ENCODE assay signal across 12 cellular contexts in genomic region chr1:225926551-225927113, GRCh38. TPM values are rescaled to one million over a fixed set of nuclear protein-coding genes. Genes with fewer than 3 reads are reported as not detected.
A peak's percentile ranks its signal among the peaks of the same experiment; 100 is the strongest.
DNase-seq lines count a peak whose midpoint lies in the region; ATAC-seq and TF ChIP-seq lines count a peak whose summit lies in the region.
"Had no signal": no experiment of that assay in that cellular context is flagged by ENCODE, and none has a peak within 500 bp of the region (broad histone marks: within the 10 kb centered on the region; RNA-seq: fewer than 3 reads in every experiment).

No MANE protein-coding gene starts in this region.

- H2AFZ ChIP-seq in OCI-LY7 (ENCODE audit: low read length), result peak overlapping the region; percentile 85

- TF ChIP-seq CTCF in heart left ventricle (IDR thresholded peaks at IDR 0.05) (no peak), OCI-LY7 (conservative IDR thresholded peaks at IDR 0.05; ENCODE audit: low read length) (no peak)

- H3K4me3 ChIP-seq in heart left ventricle (no peak overlapping the region), OCI-LY7 (ENCODE audit: low read depth, low read length, poor library complexity, severe bottlenecking) (no peak overlapping the region)
- H3K4me3 ChIP-seq: heart right ventricle, left ventricle myocardium inferior had no signal

- peaks cover 3 to 7% of the 10 kb centered on the region in 2 donors for H3K36me3 Mint-ChIP-seq in stimulated activated naive B cell treated with anti-CD40 and anti-IgM and Interleukin-4, amounts not matched to agents 10 μg/mL and 1 μg/mL and 100 μg/mL, for 72 hours

- H3K4me1 Mint-ChIP-seq in stimulated activated naive B cell treated with anti-CD40 and anti-IgM and Interleukin-4, amounts not matched to agents 10 μg/mL and 1 μg/mL and 100 μg/mL, for 72 hours, result peaks cover 3 to 32% of the 10 kb centered on the region in 2 donors

- CTCF ChIA-PET in OCI-LY7 (lab: Charles Lee; ENCODE audit: unreplicated experiment), result interaction anchor here (0.5 kb wide), 1 partner anchor 241 kb away, joined by 3 read pairs; no protein-coding TSS in a partner anchor

- peaks cover 23% of the 10 kb centered on the region for H3K79me2 ChIP-seq in OCI-LY7 (ENCODE audit: insufficient read depth, low read depth, low read length)

- peak; percentile 0 for DNase-seq in Right ventricle myocardium superior
- no peak for DNase-seq in heart left ventricle
- DNase-seq in OCI-LY7 (ENCODE audit: low spot score), result peak; percentile 36
- DNase-seq in erythroblast (lab: John Stamatoyannopoulos, UW), result peak; percentile 45 to 46
- no peak for DNase-seq in stimulated activated naive B cell treated with anti-CD40 and anti-IgM and Interleukin-4, amounts not matched to agents 10 μg/mL and 1 μg/mL and 100 μg/mL, for 72 hours
- no peak for DNase-seq in globus pallidus (ENCODE audit: low spot score)
- no peak for DNase-seq in NCI-H345 treated with DMSO at 0.1 percent for 48 hours (lab: John Stamatoyannopoulos, UW; ENCODE audit: unreplicated experiment)
- no peak for DNase-seq in NAMALWA (ENCODE audit: low spot score)
- DNase-seq: heart right ventricle, left ventricle myocardium inferior, NCI-H446 had no signal

- BruUV-seq in OCI-LY7 (replicated peaks; lab: Mats Ljungman, UMichigan), result no TSS peak

- H3K9me3 ChIP-seq in heart left ventricle, result no peaks in the 10 kb centered on the region
- H3K9me3 ChIP-seq in OCI-LY7 (ENCODE audit: low read length), result no peaks in the 10 kb centered on the region
- H3K9me3 ChIP-seq: heart right ventricle, left ventricle myocardium inferior had no signal

- no peaks in the 10 kb centered on the region for H3K27me3 ChIP-seq in heart left ventricle
- H3K27me3 ChIP-seq: heart right ventricle had no signal

- H3K27ac Mint-ChIP-seq in stimulated activated naive B cell treated with anti-CD40 and anti-IgM and Interleukin-4, amounts not matched to agents 10 μg/mL and 1 μg/mL and 100 μg/mL, for 72 hours, result peak overlapping the region; percentile 37

- peaks cover 0 to 23% (median 10%) of the 10 kb centered on the region in 12 donors for H3K4me1 ChIP-seq in heart left ventricle
- peaks cover 57% of the 10 kb centered on the region for H3K4me1 ChIP-seq in OCI-LY7 (ENCODE audit: insufficient read depth, low read length, poor library complexity, severe bottlenecking)

- no peaks in the 10 kb centered on the region for H3K27me3 Mint-ChIP-seq in stimulated activated naive B cell treated with anti-CD40 and anti-IgM and Interleukin-4, amounts not matched to agents 10 μg/mL and 1 μg/mL and 100 μg/mL, for 72 hours

- TF ChIP-seq POLR2A in heart left ventricle (IDR thresholded peaks at IDR 0.05) (no peak), erythroblast (IDR thresholded peaks at IDR 0.05; ENCODE audit: low read length) (no peak)

- POLR2A ChIA-PET in OCI-LY7 (lab: Charles Lee), result interaction anchor here (0.5 to 9.1 kb wide), 5 partner anchors 10 to 485 kb away, joined by 3 to 83 read pairs (median 4); partner anchors contain the start of gene LEFTY2

- H3K36me3 ChIP-seq in heart left ventricle, result peaks cover 0 to 8% (median 2%) of the 10 kb centered on the region in 9 donors
- H3K36me3 ChIP-seq in OCI-LY7 (ENCODE audit: insufficient read depth, low read length), result peaks cover 15% of the 10 kb centered on the region

- no peaks in the 10 kb centered on the region for H3K9me2 ChIP-seq in OCI-LY7 (ENCODE audit: insufficient read depth, low read length)

- no peak overlapping the region for H3K27ac ChIP-seq in heart left ventricle
- H3K27ac ChIP-seq in OCI-LY7 (ENCODE audit: low read depth, low read length, poor library complexity, severe bottlenecking), result peak overlapping the region; percentile 43
- H3K27ac ChIP-seq: heart right ventricle, left ventricle myocardium inferior had no signal

- no peaks in the 10 kb centered on the region for H3K9me3 Mint-ChIP-seq in stimulated activated naive B cell treated with anti-CD40 and anti-IgM and Interleukin-4, amounts not matched to agents 10 μg/mL and 1 μg/mL and 100 μg/mL, for 72 hours

- H4K20me1 ChIP-seq in OCI-LY7 (ENCODE audit: insufficient read depth, low read length), result 0 out of 2 replicates have a peak, but pooled peaks cover 5% of the 10 kb centered on the region

- H3K4me3 Mint-ChIP-seq in stimulated activated naive B cell treated with anti-CD40 and anti-IgM and Interleukin-4, amounts not matched to agents 10 μg/mL and 1 μg/mL and 100 μg/mL, for 72 hours, result no peak overlapping the region

- no peak for ATAC-seq in Right ventricle myocardium superior (ENCODE audit: poor library complexity)
- no peak for ATAC-seq in heart left ventricle
- ATAC-seq in stimulated activated naive B cell treated with anti-CD40 and anti-IgM and Interleukin-4, amounts not matched to agents 10 μg/mL and 1 μg/mL and 100 μg/mL, for 72 hours (replicated peaks), result no peak
- ATAC-seq: heart right ventricle had no signal

- WGBS in heart left ventricle, 4 donors, result 86 to 98% (median 89%) methylated on average over 3 of the region's 3 CpGs

- peak overlapping the region; percentile 23 for H3K4me2 ChIP-seq in OCI-LY7 (ENCODE audit: low read length)

- intact Hi-C loops in Right ventricle myocardium superior (cut with DNase I), result no loop called here
- intact Hi-C loops in heart left ventricle (cut with DNase I), result no loop called here
- intact Hi-C loops in OCI-LY7 (cut with micrococcal nuclease; ENCODE audit: unreplicated experiment), result loop anchor here (10.0 kb wide), 1 partner anchor 728 kb away; no protein-coding TSS in a partner anchor

RNA-seq across cellular contexts. Expression of gene PYCR2, which starts 2.6 kb away (rescaled TPM):
- total RNA-seq in Right ventricle myocardium superior (60.3 TPM), heart left ventricle (10 to 100 TPM; 53.6 to 82.4 (median 65.1) TPM), OCI-LY7 (2022) (153 and 181 TPM in 2 replicates)
- 10 to 100 TPM; 62.0 to 89.0 TPM for polyA plus RNA-seq in heart left ventricle
- total RNA-seq in OCI-LY7 (2014; rRNA removed; shearing (Covaris generic)), result 120 and 136 TPM in 2 replicates

RNA-seq across cellular contexts. Expression of gene LEFTY2, which starts 14.4 kb away (rescaled TPM):
- 0.24 TPM for total RNA-seq in Right ventricle myocardium superior
- total RNA-seq in heart left ventricle, result 1 to 10 TPM in 1 of 9 donors, under 1 TPM in 7, not detected in 1; 0.14 to 1.8 (median 0.51) TPM
- under 1 TPM; 0.11 to 0.22 TPM for polyA plus RNA-seq in heart left ventricle
- total RNA-seq in OCI-LY7 (2014; rRNA removed; shearing (Covaris generic)), result 3.8 and 4.8 TPM in 2 replicates
- 4.3 and 7.3 TPM in 2 replicates for total RNA-seq in OCI-LY7 (2022)
- total RNA-seq: MCF 10A had no signal

RNA-seq across cellular contexts. Expression of gene LEFTY1, which starts 37.7 kb away (rescaled TPM):
- total RNA-seq in Right ventricle myocardium superior (0.13 TPM), heart left ventricle (under 1 TPM in 4 of 9 donors, not detected in 5; 0.19 to 0.77 (median 0.30) TPM), OCI-LY7 (2022) (0.44 and 1.0 TPM in 2 replicates)
- polyA plus RNA-seq in heart left ventricle, result under 1 TPM in 1 of 2 donors, not detected in 1; 0.65 TPM
- total RNA-seq in OCI-LY7 (2014; rRNA removed; shearing (Covaris generic)), result 0.09 TPM in 1 of 2 replicates, not detected in the other
- total RNA-seq: MCF 10A had no signal

RNA-seq across cellular contexts. Expression of gene TMEM63A, which starts 44.5 kb away (rescaled TPM):
- 37.0 TPM for total RNA-seq in Right ventricle myocardium superior
- 10 to 100 TPM; 14.4 to 42.7 (median 25.3) TPM for total RNA-seq in heart left ventricle
- 10 to 100 TPM; 13.7 to 37.3 TPM for polyA plus RNA-seq in heart left ventricle
- 20.9 and 21.0 TPM in 2 replicates for total RNA-seq in OCI-LY7 (2014; rRNA removed; shearing (Covaris generic))
- 46.5 and 53.3 TPM in 2 replicates for total RNA-seq in OCI-LY7 (2022)

Comparison
In these comparisons a context has a peak if more than half of its experiments do, and no peak if none do; other contexts are left out.
1. DNase-seq: peak in Right ventricle myocardium superior (single experiment), OCI-LY7 (single experiment) and erythroblast (2 of 2); none in heart left ventricle (0 of 5), stimulated activated naive B cell treated with anti-CD40 and anti-IgM and Interleukin-4, amounts not matched to agents 10 μg/mL and 1 μg/mL and 100 μg/mL, for 72 hours (single experiment), globus pallidus (single experiment), NCI-H345 treated with DMSO at 0.1 percent for 48 hours (single experiment) and NAMALWA (single experiment).